Comparison of ENCODE assay signal across 30 cellular contexts in genomic region chr11:69150175-69150574, GRCh38. TPM values are rescaled to one million over a fixed set of nuclear protein-coding genes. Genes with fewer than 3 reads are reported as not detected.
"Had no signal": no experiment of that assay in that cellular context is flagged by ENCODE, and none has a peak within 500 bp of the region (broad histone marks: within the 10 kb centered on the region; RNA-seq: fewer than 3 reads in every experiment).

No MANE protein-coding gene starts in this region.

- H3K27ac ChIP-seq: colonic mucosa, coronary artery, dorsolateral prefrontal cortex, epithelial cell of prostate, esophagus muscularis mucosa, esophagus squamous epithelium, foreskin keratinocyte, gastrocnemius medialis, gastroesophageal sphincter, heart left ventricle, hepatocyte had no signal

- H3K27me3 ChIP-seq: colonic mucosa, dorsolateral prefrontal cortex, esophagus muscularis mucosa, esophagus squamous epithelium, gastrocnemius medialis, gastroesophageal sphincter, heart left ventricle, heart right ventricle had no signal

- ATAC-seq: effector memory CD8-positive, alpha-beta T cell; foreskin keratinocyte; gastrocnemius medialis; gastroesophageal sphincter; heart left ventricle; heart right ventricle had no signal

- H3K27ac Mint-ChIP-seq: dendritic cell treated with granulocyte-macrophage colony-stimulating factor and Interleukin-4, amounts not matched to agents 40 ng/mL and 50 ng/mL, for 4 days; effector memory CD8-positive, alpha-beta T cell; endodermal cell had no signal

- H3K79me2 ChIP-seq: hepatocyte had no signal

- H3K4me1 ChIP-seq: colonic mucosa, foreskin keratinocyte, gastrocnemius medialis had no signal

- DNase-seq: colonic mucosa; cortex of kidney; dermis blood vessel endothelial cell; dorsolateral prefrontal cortex; effector CD4-positive, alpha-beta T cell; effector CD8-positive, alpha-beta T cell; effector memory CD4-positive, alpha-beta T cell; effector memory CD8-positive, alpha-beta T cell; endodermal cell; erythroblast; esophagus squamous epithelium; foreskin fibroblast; foreskin melanocyte; gastrocnemius medialis; heart left ventricle; heart right ventricle had no signal

- FAIRE-seq: colon, endometrium, endothelial cell of umbilical vein, frontal cortex had no signal

- H3K4me3 Mint-ChIP-seq: dendritic cell treated with granulocyte-macrophage colony-stimulating factor and Interleukin-4, amounts not matched to agents 40 ng/mL and 50 ng/mL, for 4 days; effector memory CD8-positive, alpha-beta T cell; endodermal cell had no signal

- H3K9me3 ChIP-seq: colonic mucosa had no signal

- H3K36me3 ChIP-seq: colonic mucosa, gastrocnemius medialis, heart left ventricle had no signal

- H2AFZ ChIP-seq: hepatocyte had no signal

- H3K4me2 ChIP-seq: hepatocyte had no signal

- H3K4me3 ChIP-seq: colonic mucosa, coronary artery, dorsolateral prefrontal cortex, esophagus muscularis mucosa, esophagus squamous epithelium, gastrocnemius medialis, gastroesophageal sphincter, heart left ventricle, heart right ventricle, hepatocyte had no signal

RNA-seq across cellular contexts. Expression of gene SMIM38, which starts 5.6 kb away (rescaled TPM):
- total RNA-seq: dermis microvascular lymphatic vessel endothelial cell, endothelial cell of umbilical vein, epithelial cell of proximal tubule, foreskin keratinocyte, glomerular endothelial cell had no signal
- polyA plus RNA-seq: foreskin keratinocyte had no signal
